ENCODE assay signal across 1 cellular context in the genomic region with DNA sequence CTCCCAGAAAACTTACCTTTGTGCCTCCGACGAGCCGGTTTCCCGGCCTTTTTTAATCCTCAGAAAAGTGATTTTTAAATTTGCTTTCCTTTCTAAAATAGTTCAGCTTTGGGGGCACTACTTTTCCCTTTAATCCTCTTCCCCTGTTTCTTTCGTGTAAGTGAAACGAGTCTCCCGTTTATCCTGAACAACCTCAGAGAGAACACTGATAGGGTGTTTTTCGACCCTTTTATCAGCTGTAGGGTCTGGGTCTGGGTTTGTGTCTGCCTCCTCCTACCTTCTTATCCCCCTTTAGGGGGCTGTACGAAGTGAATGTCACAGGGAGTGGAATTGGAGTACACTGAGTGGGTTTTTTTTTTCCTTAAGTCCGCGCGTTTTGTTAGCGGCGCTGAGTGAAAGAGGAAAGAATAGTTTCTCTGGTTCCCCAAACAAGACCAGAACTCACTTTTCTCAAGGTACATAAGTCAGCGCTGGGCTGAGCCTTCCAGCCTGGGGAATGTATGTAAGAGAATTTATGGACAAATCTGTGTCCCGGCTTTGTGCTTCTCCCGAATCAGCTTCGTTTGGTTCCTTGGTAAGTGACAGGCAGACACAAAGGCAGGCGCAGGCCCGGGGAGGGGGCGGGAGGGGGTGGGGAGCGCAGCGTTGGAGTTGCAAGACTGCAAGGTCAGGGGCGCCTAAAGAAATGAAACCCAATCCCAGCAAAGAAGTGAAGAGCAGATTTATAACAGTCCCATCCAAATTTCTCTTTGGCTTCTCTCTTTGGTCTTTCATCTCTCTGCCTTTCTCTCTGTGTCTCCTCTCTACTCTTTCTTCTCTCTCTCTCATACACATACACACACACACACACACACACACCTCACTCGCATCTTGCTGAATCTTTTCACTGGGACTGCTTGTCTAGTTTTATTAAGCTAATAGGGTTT.
TF ChIP-seq lines count a peak whose summit lies in the region.

No MANE protein-coding gene starts in this region.

TF ChIP-seq in A549, 52 proteins besides CTCF, POLR2A, EP300 and RAD21 (continued from another document):
- TF ChIP-seq NFE2L2 (conservative IDR thresholded peaks at IDR 0.05; ENCODE audit: low read length) (no peak), CBX8 (IDR thresholded peaks at IDR 0.05) (no peak), PBX3 (IDR thresholded peaks at IDR 0.05) (no peak), RNF2 (IDR thresholded peaks at IDR 0.05; ENCODE audit: borderline replicate concordance, low read depth) (no peak), HOXB13 (CRISPR knock-in tag; IDR thresholded peaks at IDR 0.05; ENCODE audit: low read depth) (no peak), CEBPB (IDR thresholded peaks at IDR 0.05) (no peak)
